Comparison of ENCODE assay signal across 18 cellular contexts in the genomic region with DNA sequence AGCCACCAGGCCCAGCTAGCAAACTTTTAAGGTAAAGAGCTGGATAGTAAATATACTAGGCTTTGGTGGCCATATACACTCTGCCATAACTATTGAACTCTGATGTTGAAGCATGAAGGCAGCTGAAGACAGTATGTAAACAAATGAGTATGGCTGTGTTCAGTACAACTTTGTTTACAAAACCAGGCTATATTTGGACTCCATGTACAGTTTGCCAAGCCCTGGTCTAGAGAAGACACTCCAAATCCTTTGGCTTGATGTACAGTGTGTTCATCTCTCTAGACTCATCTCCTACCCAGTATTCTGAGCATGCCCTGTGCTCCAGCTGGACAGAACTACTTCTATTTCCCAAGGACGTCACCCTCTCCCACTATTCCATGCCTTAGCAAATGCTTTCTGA. TPM values are rescaled to one million over a fixed set of nuclear protein-coding genes. Genes with fewer than 3 reads are reported as not detected.
DNase-seq lines count a peak whose midpoint lies in the region; FAIRE-seq and TF ChIP-seq lines count a peak whose summit lies in the region.
"Had no signal": no experiment of that assay in that cellular context is flagged by ENCODE, and none has a peak within 500 bp of the region (broad histone marks: within the 10 kb centered on the region; RNA-seq: fewer than 3 reads in every experiment).

No MANE protein-coding gene starts in this region.

- peak; percentile 18 for DNase-seq in NCI-H510A treated with DMSO at 0.1 percent for 48 hours (lab: John Stamatoyannopoulos, UW)
- DNase-seq in NCI-H510A (lab: John Stamatoyannopoulos, UW), result no peak
- peak; percentile 89 for DNase-seq in LNCaP clone FGC (ENCODE audit: low read depth)
- DNase-seq in mesenchymal stem cell, result peak; percentile 57
- no peak for DNase-seq in smooth muscle cell (lab: John Stamatoyannopoulos, UW; ENCODE audit: unreplicated experiment)
- DNase-seq in GF-D8 (lab: John Stamatoyannopoulos, UW), result no peak
- no peak for DNase-seq in GM12891 (ENCODE audit: insufficient read length, low spot score)
- DNase-seq in esophagus squamous epithelium (lab: John Stamatoyannopoulos, UW), result no peak
- DNase-seq: 8988T; Calu3; CD8-positive, alpha-beta T cell; GOT3; H7; HFFc6 had no signal

- H3K23ac ChIP-seq in mesenchymal stem cell (ENCODE audit: low read length in 2 of 2), result no peak overlapping the region

- TF ChIP-seq CTCF in LNCaP clone FGC (IDR thresholded peaks at IDR 0.05; ENCODE audit: control insufficient read depth, extremely low read depth, insufficient read depth) (no peak), smooth muscle cell (IDR thresholded peaks at IDR 0.05; ENCODE audit: borderline replicate concordance, insufficient read depth, poor library complexity, severe bottlenecking) (no peak), esophagus squamous epithelium (IDR thresholded peaks at IDR 0.05) (no peak)

- H4K91ac ChIP-seq in mesenchymal stem cell (ENCODE audit: low read length), result no peak overlapping the region

- no peaks in the 10 kb centered on the region for H3K79me1 ChIP-seq in mesenchymal stem cell (replicated peaks; ENCODE audit: low read length, poor library complexity, severe bottlenecking)

- H3K4me2 ChIP-seq in mesenchymal stem cell (ENCODE audit: low read length, poor library complexity, severe bottlenecking) (no peak overlapping the region), smooth muscle cell (no peak overlapping the region)
- H3K4me2 ChIP-seq: BLaER1 had no signal

- no peaks in the 10 kb centered on the region for H3F3A ChIP-seq in smooth muscle cell (ENCODE audit: low read depth)

- no peak overlapping the region for H3K4me3 ChIP-seq in LNCaP clone FGC (ENCODE audit: low read depth, low read length)
- no peak overlapping the region for H3K4me3 ChIP-seq in mesenchymal stem cell (ENCODE audit: insufficient read depth in 1 of 2, low read depth in 1 of 2, low read length in 2 of 2)
- H3K4me3 ChIP-seq in smooth muscle cell, result no peak overlapping the region
- no peak overlapping the region for H3K4me3 ChIP-seq in esophagus squamous epithelium
- H3K4me3 ChIP-seq: BLaER1 had no signal

- H2AFZ ChIP-seq in mesenchymal stem cell (ENCODE audit: low read depth, low read length), result no peak overlapping the region
- H2AFZ ChIP-seq in smooth muscle cell (ENCODE audit: low read depth), result peak overlapping the region; percentile 28

- no peak for FAIRE-seq in GM12891 (lab: Jason Lieb, UNC)
- FAIRE-seq: G401.6 had no signal

- H2BK120ac ChIP-seq in mesenchymal stem cell (ENCODE audit: low read depth, low read length), result no peak overlapping the region

- no peak overlapping the region for H3K18ac ChIP-seq in mesenchymal stem cell (ENCODE audit: low read depth in 1 of 2, low read length in 2 of 2)

- H3K14ac ChIP-seq in mesenchymal stem cell (ENCODE audit: low read length in 2 of 2), result no peak overlapping the region

- no peak overlapping the region for H2BK12ac ChIP-seq in mesenchymal stem cell (ENCODE audit: low read length in 2 of 2)

- no peak overlapping the region for H2AK5ac ChIP-seq in mesenchymal stem cell (ENCODE audit: low read length, severe bottlenecking)

- no peak overlapping the region for H3K27ac ChIP-seq in mesenchymal stem cell (ENCODE audit: low read length, poor library complexity, severe bottlenecking)
- no peak overlapping the region for H3K27ac ChIP-seq in smooth muscle cell (ENCODE audit: low read depth)
- no peak overlapping the region for H3K27ac ChIP-seq in esophagus squamous epithelium
- H3K27ac ChIP-seq: BLaER1, HL-60 had no signal

- no peak overlapping the region for H2BK5ac ChIP-seq in mesenchymal stem cell (ENCODE audit: low read depth, low read length, poor library complexity, severe bottlenecking)

- no peaks in the 10 kb centered on the region for H3K27me3 ChIP-seq in mesenchymal stem cell (ENCODE audit: control insufficient read depth in 1 of 2, insufficient read depth in 1 of 2, low read length in 2 of 2)
- no peaks in the 10 kb centered on the region for H3K27me3 ChIP-seq in smooth muscle cell (ENCODE audit: low read depth)
- H3K27me3 ChIP-seq in esophagus squamous epithelium, result no peaks in the 10 kb centered on the region
- H3K27me3 ChIP-seq: BLaER1 had no signal

- H4K20me1 ChIP-seq in smooth muscle cell (ENCODE audit: low read depth), result no peaks in the 10 kb centered on the region
- H4K20me1 ChIP-seq: BLaER1 had no signal

- no peaks in the 10 kb centered on the region for H3K79me2 ChIP-seq in smooth muscle cell (ENCODE audit: low read depth)

- WGBS in mesenchymal stem cell, result 76% methylated on average over 1 of the region's 1 CpG
- 83% methylated on average over 1 of the region's 1 CpG for WGBS in smooth muscle cell (ENCODE audit: low lambda C conversion rate)
- WGBS in esophagus squamous epithelium, 2 donors, result 74 to 88% methylated on average over 1 of the region's 1 CpG

- H3K9ac ChIP-seq in mesenchymal stem cell (ENCODE audit: low read length) (no peak overlapping the region), smooth muscle cell (ENCODE audit: low read depth) (no peak overlapping the region)
- H3K9ac ChIP-seq: BLaER1 had no signal

- H4K8ac ChIP-seq in mesenchymal stem cell (ENCODE audit: low read length), result no peak overlapping the region

- H3K36me3 ChIP-seq in mesenchymal stem cell (ENCODE audit: control insufficient read depth in 1 of 2, insufficient read depth in 2 of 2, low read depth in 1 of 2, low read length in 2 of 2), result no peaks in the 10 kb centered on the region
- no peaks in the 10 kb centered on the region for H3K36me3 ChIP-seq in smooth muscle cell (ENCODE audit: low read depth)
- H3K36me3 ChIP-seq in esophagus squamous epithelium, result no peaks in the 10 kb centered on the region
- H3K36me3 ChIP-seq: BLaER1 had no signal

- H3K9me3 ChIP-seq in mesenchymal stem cell (ENCODE audit: control insufficient read depth, low read length), result no peaks in the 10 kb centered on the region
- H3K9me3 ChIP-seq in smooth muscle cell (replicated peaks; ENCODE audit: low read depth), result no peaks in the 10 kb centered on the region
- no peaks in the 10 kb centered on the region for H3K9me3 ChIP-seq in esophagus squamous epithelium
- H3K9me3 ChIP-seq: BLaER1 had no signal

- no peak for TF ChIP-seq POLR2A in GM12891 (IDR thresholded peaks at IDR 0.05; ENCODE audit: low read depth, low read length)
- no peak for TF ChIP-seq POLR2A in esophagus squamous epithelium (IDR thresholded peaks at IDR 0.05)

- no peak overlapping the region for H2BK15ac ChIP-seq in mesenchymal stem cell (ENCODE audit: low read depth, poor library complexity, severe bottlenecking)

- no peak overlapping the region for H3K4ac ChIP-seq in mesenchymal stem cell (ENCODE audit: low read depth in 1 of 2, low read length in 2 of 2)

- intact Hi-C loops in esophagus squamous epithelium (cut with DNase I), result no loop called here

- H3K4me1 ChIP-seq in mesenchymal stem cell (ENCODE audit: control insufficient read depth, insufficient read depth, low read depth, low read length), result peaks cover 1% of the 10 kb centered on the region
- H3K4me1 ChIP-seq in smooth muscle cell (ENCODE audit: low read depth), result no peaks in the 10 kb centered on the region
- no peaks in the 10 kb centered on the region for H3K4me1 ChIP-seq in esophagus squamous epithelium
- H3K4me1 ChIP-seq: BLaER1 had no signal

TF ChIP-seq in GM12891, 5 proteins besides CTCF, POLR2A, EP300 and RAD21:
- TF ChIP-seq PAX5 (IDR thresholded peaks at IDR 0.05; ENCODE audit: insufficient read depth, low read length, severe bottlenecking) (no peak), SPI1 (IDR thresholded peaks at IDR 0.05; ENCODE audit: low read depth, low read length) (no peak), POLR2AphosphoS5 (IDR thresholded peaks at IDR 0.05; ENCODE audit: low read depth, low read length) (no peak), TAF1 (IDR thresholded peaks at IDR 0.05; ENCODE audit: low read depth, low read length) (no peak), POU2F2 (IDR thresholded peaks at IDR 0.05; ENCODE audit: low read depth, low read length) (no peak)

RNA-seq across cellular contexts. Expression of a gene that starts 54.3 kb away (rescaled TPM):
- polyA plus RNA-seq in mesenchymal stem cell (2013, experiment 1 of 2), result 0.03 TPM
- 0.04 TPM for polyA plus RNA-seq in mesenchymal stem cell (2013, experiment 2 of 2)
- total RNA-seq in smooth muscle cell (3.4 and 3.6 TPM in 2 replicates), esophagus squamous epithelium (1 to 10 TPM in 1 of 4 donors, not detected in 3; 1.1 TPM)
- polyA plus RNA-seq in smooth muscle cell, result 0.83 and 1.4 TPM in 2 replicates
- not detected for polyA plus RNA-seq in GM12891 (2012; ENCODE audit: low read depth, missing spikeins)
- total RNA-seq: CD8-positive, alpha-beta T cell; HFFc6 had no signal
- polyA plus RNA-seq: AG04450 had no signal

Comparison
In these comparisons a context has a peak if more than half of its experiments do, and no peak if none do; other contexts are left out.
1. DNase-seq: peak in NCI-H510A treated with DMSO at 0.1 percent for 48 hours (single experiment), LNCaP clone FGC (single experiment) and mesenchymal stem cell (single experiment); none in NCI-H510A (single experiment), smooth muscle cell (single experiment), GF-D8 (single experiment), GM12891 (single experiment) and esophagus squamous epithelium (single experiment).